7 cellular contexts compared by ENCODE assay signal in genomic region chr7:34358578-34358977, GRCh38.
DNase-seq lines count a peak whose midpoint lies in the region; ATAC-seq, FAIRE-seq and TF ChIP-seq lines count a peak whose summit lies in the region.
"Not testable (repeated sequence)": the region's sequence is repeated elsewhere in the genome, so short reads cannot be mapped to it uniquely, and the experiment has no call there.

No MANE protein-coding gene starts in this region.

- H3K4me1 Mint-ChIP-seq in stimulated activated effector memory CD8-positive, alpha-beta T cell treated with anti-CD3 and anti-CD28 coated beads, Interleukin-12 subunit alpha, Interleukin-12 subunit beta, amount 100 ng/mL, for 72 hours, result not testable (repeated sequence)

- not testable (repeated sequence) for H3K36me3 Mint-ChIP-seq in stimulated activated effector memory CD8-positive, alpha-beta T cell treated with anti-CD3 and anti-CD28 coated beads, Interleukin-12 subunit alpha, Interleukin-12 subunit beta, amount 100 ng/mL, for 72 hours

- not testable (repeated sequence) for H3K36me3 ChIP-seq in MG63; bronchial epithelial cell (ENCODE audit: control insufficient read depth, insufficient read depth, low read length); aorta (ENCODE audit: control insufficient read depth in 1 of 2, insufficient read depth in 2 of 2, low read length in 1 of 2)

- H3K4me3 Mint-ChIP-seq in stimulated activated effector memory CD8-positive, alpha-beta T cell treated with anti-CD3 and anti-CD28 coated beads, Interleukin-12 subunit alpha, Interleukin-12 subunit beta, amount 100 ng/mL, for 72 hours, result not testable (repeated sequence)

- not testable (repeated sequence) for H3K9me3 Mint-ChIP-seq in stimulated activated effector memory CD8-positive, alpha-beta T cell treated with anti-CD3 and anti-CD28 coated beads, Interleukin-12 subunit alpha, Interleukin-12 subunit beta, amount 100 ng/mL, for 72 hours

- peak; percentile 27 for DNase-seq in AG10803 (ENCODE audit: low read depth)
- DNase-seq in MG63, result peak; percentile 68
- peak; percentile 50 for DNase-seq in RPMI7951 (ENCODE audit: low read depth)
- not testable (repeated sequence) for DNase-seq in bronchial epithelial cell (ENCODE audit: low read depth); stimulated activated effector memory CD8-positive, alpha-beta T cell treated with anti-CD3 and anti-CD28 coated beads, Interleukin-12 subunit alpha, Interleukin-12 subunit beta, amount 100 ng/mL, for 72 hours (ENCODE audit: low spot score in 2 of 2)
- peak in 1 of 3 donors; percentile 17 for DNase-seq in right cardiac atrium
- peak in 1 of 2 donors; percentile 50 for DNase-seq in aorta

- peak; percentile 51 to 78 for ATAC-seq in right cardiac atrium
- peak; percentile 28 for ATAC-seq in stimulated activated effector memory CD8-positive, alpha-beta T cell treated with anti-CD3 and anti-CD28 coated beads, Interleukin-12 subunit alpha, Interleukin-12 subunit beta, amount 100 ng/mL, for 72 hours
- peak; percentile 57 for ATAC-seq in aorta (ENCODE audit: low FRiP score)

- not testable (repeated sequence) for H3K27ac Mint-ChIP-seq in stimulated activated effector memory CD8-positive, alpha-beta T cell treated with anti-CD3 and anti-CD28 coated beads, Interleukin-12 subunit alpha, Interleukin-12 subunit beta, amount 100 ng/mL, for 72 hours

- H3K27me3 ChIP-seq in MG63; bronchial epithelial cell (ENCODE audit: control insufficient read depth, insufficient read depth, low read length); right cardiac atrium (ENCODE audit: control insufficient read depth, insufficient read depth); aorta (ENCODE audit: control insufficient read depth in 1 of 2, insufficient read depth in 2 of 2, low read length in 1 of 2): not testable (repeated sequence)

- H3K4me1 ChIP-seq in right cardiac atrium (ENCODE audit: control insufficient read depth, insufficient read depth, low read length); aorta (ENCODE audit: control insufficient read depth in 1 of 2, insufficient read depth in 2 of 2, low read length in 2 of 2): not testable (repeated sequence)

- not testable (repeated sequence) for H3K9me3 ChIP-seq in MG63; right cardiac atrium (ENCODE audit: control insufficient read depth, low read length); aorta (ENCODE audit: control insufficient read depth, low read length)

- H3K27ac ChIP-seq in right cardiac atrium (ENCODE audit: low read length); aorta (ENCODE audit: low read depth in 1 of 2, low read length in 2 of 2): not testable (repeated sequence)

- FAIRE-seq in bronchial epithelial cell (lab: Jason Lieb, UNC), result peak; percentile 86

- not testable (repeated sequence) for H3K4me3 ChIP-seq in AG10803 (ENCODE audit: low read length); MG63; bronchial epithelial cell (ENCODE audit: low read depth, low read length); right cardiac atrium (ENCODE audit: low read length); aorta (ENCODE audit: low read length in 2 of 2)

- 65% methylated on average over 1 of the region's 1 CpG for WGBS in right cardiac atrium
- whole genome bisulfite sequencing in aorta, 2 donors, result 0 to 19% methylated on average over 1 of the region's 1 CpG

- TF ChIP-seq CTCF in AG10803 (conservative IDR thresholded peaks at IDR 0.05; ENCODE audit: low read length); bronchial epithelial cell (IDR thresholded peaks at IDR 0.05; ENCODE audit: insufficient read depth, low read length, severe bottlenecking): not testable (repeated sequence)

- intact Hi-C loops in right cardiac atrium (cut with DNase I); aorta (cut with DNase I): not testable (repeated sequence)
